In genomic region chr20:36950432-36951197, GRCh38 we compare ENCODE assay signal across 8 cellular contexts. TPM values are rescaled to one million over a fixed set of nuclear protein-coding genes. Genes with fewer than 3 reads are reported as not detected.
DNase-seq lines count a peak whose midpoint lies in the region; ATAC-seq and TF ChIP-seq lines count a peak whose summit lies in the region.

No MANE protein-coding gene starts in this region.

- no peak for TF ChIP-seq POLR2A in right lobe of liver (IDR thresholded peaks at IDR 0.05)

- peaks cover 0 to under 1% of the 10 kb centered on the region in 2 experiments; a peak in 2 of 3 replicates for H3K36me3 ChIP-seq in HEK293 (ENCODE audit: control insufficient read depth in 2 of 2, insufficient read depth in 1 of 2, low read length in 2 of 2)
- H3K36me3 ChIP-seq in SU-DHL-6 (ENCODE audit: low read length): no peaks in the 10 kb centered on the region
- H3K36me3 ChIP-seq in colonic mucosa: no peaks in the 10 kb centered on the region
- peaks cover 0 to 4% (median 2%) of the 10 kb centered on the region in 4 donors for H3K36me3 ChIP-seq in right lobe of liver

- no peaks in the 10 kb centered on the region for H3K9me3 ChIP-seq in HEK293 (ENCODE audit: control insufficient read depth, insufficient read depth, low read depth, low read length)
- H3K9me3 ChIP-seq in SU-DHL-6 (ENCODE audit: insufficient read depth, low read length): no peaks in the 10 kb centered on the region
- H3K9me3 ChIP-seq in colonic mucosa: no peaks in the 10 kb centered on the region
- no peaks in the 10 kb centered on the region for H3K9me3 ChIP-seq in right lobe of liver

- peak overlapping the region; percentile 88 for H3K4me3 ChIP-seq in HEK293 (ENCODE audit: low read depth, low read length)
- peak overlapping the region; percentile 73 for H3K4me3 ChIP-seq in SU-DHL-6 (ENCODE audit: insufficient read depth, low read length, poor library complexity, severe bottlenecking)
- H3K4me3 ChIP-seq in colonic mucosa: peak overlapping the region; percentile 99
- peak overlapping the region; percentile 92 to 99 (median 96) for H3K4me3 ChIP-seq in right lobe of liver

- H3K79me2 ChIP-seq in SU-DHL-6 (ENCODE audit: insufficient read depth, low read length): peaks cover 18% of the 10 kb centered on the region

- no peak for TF ChIP-seq CTCF in HEK293 (tag by site-specific recombination; IDR thresholded peaks at IDR 0.05)
- TF ChIP-seq CTCF in SU-DHL-6 (IDR thresholded peaks at IDR 0.05; ENCODE audit: insufficient read depth, low read length, poor library complexity, severe bottlenecking): no peak
- TF ChIP-seq CTCF in colonic mucosa (IDR thresholded peaks at IDR 0.05): no peak
- no peak for TF ChIP-seq CTCF in right lobe of liver (IDR thresholded peaks at IDR 0.05)

- POLR2A ChIA-PET in HEK293 (lab: Yijun Ruan, JAX): no interaction called here

- ATAC-seq in right lobe of liver: peak in 1 of 4 donors; percentile 0
- no peak for ATAC-seq in HG02885 (IDR thresholded peaks at IDR 0.05; ENCODE audit: poor library complexity, unreplicated experiment)
- no peak for ATAC-seq in GM21786 (IDR thresholded peaks at IDR 0.05; ENCODE audit: unreplicated experiment)

- H3K4me2 ChIP-seq in SU-DHL-6 (ENCODE audit: low read depth, low read length, poor library complexity, severe bottlenecking): peak overlapping the region; percentile 79

- 12% methylated on average over 8 of the region's 24 CpGs for WGBS in right lobe of liver (ENCODE audit: insufficient coverage, low coverage, low lambda C conversion rate, missing lambda C conversion rate)

- peak overlapping the region; percentile 78 for H2AFZ ChIP-seq in SU-DHL-6 (ENCODE audit: low read depth, low read length, severe bottlenecking)

- intact Hi-C loops in colonic mucosa (cut with DNase I) (no loop called here), right lobe of liver (cut with DNase I) (no loop called here)

- peaks cover 9% of the 10 kb centered on the region; the same call in 1 of the 2 replicates for H3F3A ChIP-seq in SU-DHL-6 (ENCODE audit: insufficient read depth)

- H3K27me3 ChIP-seq in SU-DHL-6 (ENCODE audit: low read length) (no peaks in the 10 kb centered on the region), colonic mucosa (no peaks in the 10 kb centered on the region), right lobe of liver (no peaks in the 10 kb centered on the region)

- CTCF ChIA-PET in HEK293 (lab: Yijun Ruan, JAX): no interaction called here

- H3K9ac ChIP-seq in SU-DHL-6 (ENCODE audit: low read length) (peak overlapping the region; percentile 91), colonic mucosa (ENCODE audit: low read depth in 2 of 2, low read length in 2 of 2) (peak overlapping the region; percentile 88 to 94)

- H3K9me2 ChIP-seq in SU-DHL-6 (replicated peaks; ENCODE audit: insufficient read depth, low read length): no peaks in the 10 kb centered on the region

- no peaks in the 10 kb centered on the region for H4K20me1 ChIP-seq in SU-DHL-6 (ENCODE audit: low read depth, low read length)

- H3K4me1 ChIP-seq in HEK293 (ENCODE audit: control insufficient read depth, insufficient read depth, low read length) (peaks cover 6% of the 10 kb centered on the region), colonic mucosa (no peaks in the 10 kb centered on the region), right lobe of liver (peaks cover 0 to 54% (median 17%) of the 10 kb centered on the region in 4 donors)

- DNase-seq in EH (ENCODE audit: low read depth): peak; percentile 54
- peak; percentile 45 for DNase-seq in colonic mucosa
- peak in 1 of 3 donors; percentile 57 for DNase-seq in right lobe of liver
- peak in 14 of 49 donors; percentile 7 to 51 (median 32) for DNase-seq in substantia nigra (lab: John Stamatoyannopoulos, UW)

- H3K27ac ChIP-seq in HEK293 (ENCODE audit: extremely low read depth, low read depth, low read length) (peak overlapping the region; percentile 51; the same call in 1 of the 2 replicates), SU-DHL-6 (ENCODE audit: low read depth, low read length) (peak overlapping the region; percentile 36), colonic mucosa (peak overlapping the region; percentile 90), right lobe of liver (peak overlapping the region; percentile 56 to 81 (median 77)), substantia nigra (ENCODE audit: low read depth, low read length, poor library complexity, severe bottlenecking) (peak overlapping the region; percentile 78)

TF ChIP-seq in HEK293, 187 proteins besides CTCF, POLR2A, EP300 and RAD21:
- 0 out of 2 replicates have a peak, but pooled peaks have one; percentile 7 for TF ChIP-seq SCRT2 (tag by site-specific recombination; IDR thresholded peaks at IDR 0.05)
- TF ChIP-seq, protein P1, sequence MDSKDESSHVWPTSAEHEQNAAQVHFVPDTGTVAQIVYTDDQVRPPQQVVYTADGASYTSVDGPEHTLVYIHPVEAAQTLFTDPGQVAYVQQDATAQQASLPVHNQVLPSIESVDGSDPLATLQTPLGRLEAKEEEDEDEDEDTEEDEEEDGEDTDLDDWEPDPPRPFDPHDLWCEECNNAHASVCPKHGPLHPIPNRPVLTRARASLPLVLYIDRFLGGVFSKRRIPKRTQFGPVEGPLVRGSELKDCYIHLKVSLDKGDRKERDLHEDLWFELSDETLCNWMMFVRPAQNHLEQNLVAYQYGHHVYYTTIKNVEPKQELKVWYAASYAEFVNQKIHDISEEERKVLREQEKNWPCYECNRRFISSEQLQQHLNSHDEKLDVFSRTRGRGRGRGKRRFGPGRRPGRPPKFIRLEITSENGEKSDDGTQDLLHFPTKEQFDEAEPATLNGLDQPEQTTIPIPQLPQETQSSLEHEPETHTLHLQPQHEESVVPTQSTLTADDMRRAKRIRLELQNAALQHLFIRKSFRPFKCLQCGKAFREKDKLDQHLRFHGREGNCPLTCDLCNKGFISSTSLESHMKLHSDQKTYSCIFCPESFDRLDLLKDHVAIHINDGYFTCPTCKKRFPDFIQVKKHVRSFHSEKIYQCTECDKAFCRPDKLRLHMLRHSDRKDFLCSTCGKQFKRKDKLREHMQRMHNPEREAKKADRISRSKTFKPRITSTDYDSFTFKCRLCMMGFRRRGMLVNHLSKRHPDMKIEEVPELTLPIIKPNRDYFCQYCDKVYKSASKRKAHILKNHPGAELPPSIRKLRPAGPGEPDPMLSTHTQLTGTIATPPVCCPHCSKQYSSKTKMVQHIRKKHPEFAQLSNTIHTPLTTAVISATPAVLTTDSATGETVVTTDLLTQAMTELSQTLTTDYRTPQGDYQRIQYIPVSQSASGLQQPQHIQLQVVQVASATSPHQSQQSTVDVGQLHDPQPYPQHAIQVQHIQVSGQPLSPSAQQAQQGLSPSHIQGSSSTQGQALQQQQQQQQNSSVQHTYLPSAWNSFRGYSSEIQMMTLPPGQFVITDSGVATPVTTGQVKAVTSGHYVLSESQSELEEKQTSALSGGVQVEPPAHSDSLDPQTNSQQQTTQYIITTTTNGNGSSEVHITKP (tag by site-specific recombination; IDR thresholded peaks at IDR 0.05): peak; percentile 59
- TF ChIP-seq ZNF341 (tag by site-specific recombination; IDR thresholded peaks at IDR 0.05; ENCODE audit: low read depth): peak; percentile 36; the same call in 1 of the 2 replicates
- TF ChIP-seq ZNF600 (tag by site-specific recombination; IDR thresholded peaks at IDR 0.05): peak; percentile 97
- TF ChIP-seq HOXD13 (CRISPR knock-in tag; IDR thresholded peaks at IDR 0.05; ENCODE audit: borderline replicate concordance): no peak
- 0 out of 2 replicates have a peak, but pooled peaks have one; percentile 68 for TF ChIP-seq ZNF335 (tag by site-specific recombination; conservative IDR thresholded peaks at IDR 0.05)
- TF ChIP-seq ZNF121 (tag by site-specific recombination; IDR thresholded peaks at IDR 0.05): peak; percentile 25; the same call in 1 of the 2 replicates
- no peak for TF ChIP-seq ZNF404 (tag by site-specific recombination; IDR thresholded peaks at IDR 0.05)
- TF ChIP-seq ZNF670 (tag by site-specific recombination; IDR thresholded peaks at IDR 0.05; ENCODE audit: low read depth): no peak
- TF ChIP-seq IKZF3 (tag by site-specific recombination; IDR thresholded peaks at IDR 0.05): peak; percentile 44

RNA-seq across cellular contexts. Expression of gene SAMHD1, which starts 0.9 kb away (rescaled TPM):
- total RNA-seq in colonic mucosa: 10 to 100 TPM; 24.0 to 35.6 TPM
- 10 to 100 TPM; 22.6 to 40.5 (median 30.7) TPM for total RNA-seq in right lobe of liver

Comparison
In these comparisons a context has a peak if more than half of its experiments do, and no peak if none do; other contexts are left out.
1. H3K27ac ChIP-seq: peak in every context shown above with its lines; median percentile 90 in colonic mucosa; 78 in substantia nigra; 77 in right lobe of liver; 51 in HEK293; 36 in SU-DHL-6.